Comparison of ENCODE assay signal across 27 cellular contexts in the genomic region with DNA sequence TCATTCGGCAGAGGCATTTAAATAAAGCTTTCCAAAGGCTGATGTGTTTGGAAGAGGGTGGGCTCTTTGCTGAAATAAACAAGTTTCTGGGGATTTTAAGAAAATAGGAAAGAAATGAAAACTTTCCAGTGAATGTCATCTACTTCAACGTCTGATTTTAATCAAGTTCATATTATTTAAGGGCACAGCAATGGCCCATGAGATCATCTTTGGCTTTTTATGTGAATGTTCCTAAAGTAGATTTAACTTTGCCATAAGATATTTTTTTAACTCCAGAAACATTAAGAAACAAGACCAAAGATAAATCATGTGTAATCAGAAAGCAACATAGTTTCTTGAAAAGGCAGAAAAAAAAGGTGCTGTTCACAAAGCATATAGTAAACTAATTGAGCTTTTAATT.
DNase-seq lines count a peak whose midpoint lies in the region; ATAC-seq and TF ChIP-seq lines count a peak whose summit lies in the region.
"Had no signal": no experiment of that assay in that cellular context is flagged by ENCODE, and none has a peak within 500 bp of the region (broad histone marks: within the 10 kb centered on the region; RNA-seq: fewer than 3 reads in every experiment).

No MANE protein-coding gene starts in this region.

- H3K4me2 ChIP-seq in GM23248 (ENCODE audit: unreplicated experiment) (no peak overlapping the region), trophoblast cell (ENCODE audit: low read length) (no peak overlapping the region)

- no peaks in the 10 kb centered on the region for H3K9me3 Mint-ChIP-seq in endodermal cell
- H3K9me3 Mint-ChIP-seq in activated CD8-positive, alpha-beta T cell treated with anti-CD3 and anti-CD28 coated beads, Interleukin-2, amount 10 ng/mL, durations not matched to agents 7 days and 5 days (ENCODE audit: insufficient read depth) = no peaks in the 10 kb centered on the region
- H3K9me3 Mint-ChIP-seq: CD14-positive monocyte; CD8-positive, alpha-beta memory T cell; H9 had no signal

- no peak for ATAC-seq in activated CD8-positive, alpha-beta T cell treated with anti-CD3 and anti-CD28 coated beads, Interleukin-2, amount 10 ng/mL, durations not matched to agents 7 days and 5 days
- ATAC-seq in HG03097 (IDR thresholded peaks at IDR 0.05; ENCODE audit: low FRiP score, unreplicated experiment) = no peak
- ATAC-seq: HepG2, PC-3, Right ventricle myocardium inferior had no signal

- no peak overlapping the region for H3K27ac ChIP-seq in GM23248
- no peak overlapping the region for H3K27ac ChIP-seq in endodermal cell (ENCODE audit: low read depth, low read length)
- H3K27ac ChIP-seq in trophoblast cell (ENCODE audit: low read depth, low read length) = no peak overlapping the region
- H3K27ac ChIP-seq: SJCRH30 had no signal

- no peak overlapping the region for H4K12ac ChIP-seq in trophoblast cell (ENCODE audit: low read depth, low read length)

- no peak overlapping the region for H3K18ac ChIP-seq in trophoblast cell (ENCODE audit: low read length)

- CTCF ChIA-PET in activated CD8-positive, alpha-beta T cell treated with anti-CD3 and anti-CD28 coated beads, Interleukin-2, amount 10 ng/mL, durations not matched to agents 7 days and 5 days (lab: Charles Lee) = interaction anchor here (8.8 kb wide), 1 partner anchor 83 kb away, joined by 124 read pairs; no protein-coding TSS in a partner anchor

- POLR2A ChIA-PET in activated CD8-positive, alpha-beta T cell treated with anti-CD3 and anti-CD28 coated beads, Interleukin-2, amount 10 ng/mL, durations not matched to agents 7 days and 5 days (lab: Charles Lee) = no interaction called here

- H3K27me3 ChIP-seq in GM23248 (replicated peaks; ENCODE audit: insufficient read depth) (no peaks in the 10 kb centered on the region), endodermal cell (ENCODE audit: control insufficient read depth, insufficient read depth, low read length, poor library complexity, severe bottlenecking) (no peaks in the 10 kb centered on the region), trophoblast cell (ENCODE audit: insufficient read depth, low read length) (no peaks in the 10 kb centered on the region)
- H3K27me3 ChIP-seq: BE2C had no signal

- H2BK120ac ChIP-seq in trophoblast cell (ENCODE audit: insufficient read depth, low read length, poor library complexity) = no peak overlapping the region

- DNase-seq in GM23248 (no peak), endodermal cell (no peak), fibroblast of the aortic adventitia (ENCODE audit: low read depth) (peak; percentile 10), trophoblast cell (no peak), NCI-H345 (lab: John Stamatoyannopoulos, UW) (no peak), GM03348 (ENCODE audit: low spot score) (no peak)
- no peak for DNase-seq in activated CD8-positive, alpha-beta T cell treated with anti-CD3 and anti-CD28 coated beads, Interleukin-2, amount 10 ng/mL, durations not matched to agents 7 days and 5 days
- DNase-seq: 8988T; ACHN; BE2C; CD8-positive, alpha-beta memory T cell; DMS 273 treated with DMSO at 0.1 percent for 48 hours; DMS79 treated with DMSO at 0.1 percent for 48 hours; GF-D8; H9; Karpas-422; NCI-H1436; NCI-H446; NCI-H524 treated with DMSO at 0.1 percent for 48 hours; NCI-H82; NK-92 treated with Interleukin-12 subunit alpha and Interleukin-12 subunit beta, amount 100 ng/mL, for 24 hours; PC-3 had no signal

- no peaks in the 10 kb centered on the region for H3K27me3 Mint-ChIP-seq in endodermal cell (ENCODE audit: insufficient read depth)
- peaks cover 9% of the 10 kb centered on the region for H3K27me3 Mint-ChIP-seq in activated CD8-positive, alpha-beta T cell treated with anti-CD3 and anti-CD28 coated beads, Interleukin-2, amount 10 ng/mL, durations not matched to agents 7 days and 5 days (ENCODE audit: low read depth)

- no peak overlapping the region for H3K23ac ChIP-seq in trophoblast cell (ENCODE audit: low read length)

- no peak overlapping the region for H4K91ac ChIP-seq in trophoblast cell (ENCODE audit: low read depth, low read length)

- no peaks in the 10 kb centered on the region for H3K36me3 Mint-ChIP-seq in endodermal cell (ENCODE audit: low read depth)
- H3K36me3 Mint-ChIP-seq in activated CD8-positive, alpha-beta T cell treated with anti-CD3 and anti-CD28 coated beads, Interleukin-2, amount 10 ng/mL, durations not matched to agents 7 days and 5 days (ENCODE audit: low read depth) = no peaks in the 10 kb centered on the region
- H3K36me3 Mint-ChIP-seq: CD14-positive monocyte; CD8-positive, alpha-beta memory T cell had no signal

- no peak for TF ChIP-seq CTCF in endodermal cell (conservative IDR thresholded peaks at IDR 0.05)
- no peak for TF ChIP-seq CTCF in fibroblast of the aortic adventitia (IDR thresholded peaks at IDR 0.05; ENCODE audit: insufficient read depth, low read length)

- peaks cover 10% of the 10 kb centered on the region for H3K79me1 ChIP-seq in trophoblast cell (ENCODE audit: low read length)

- in situ Hi-C loops in GM23248 (cut with MboI) = no loop called here

- H3K9ac ChIP-seq in GM23248 = no peak overlapping the region
- H3K9ac ChIP-seq in endodermal cell (ENCODE audit: extremely low read depth, low read length, poor library complexity, severe bottlenecking) = no peak overlapping the region
- H3K9ac ChIP-seq in trophoblast cell (ENCODE audit: low read length) = no peak overlapping the region

- H3K27ac Mint-ChIP-seq in endodermal cell = peak overlapping the region; percentile 76
- H3K27ac Mint-ChIP-seq in activated CD8-positive, alpha-beta T cell treated with anti-CD3 and anti-CD28 coated beads, Interleukin-2, amount 10 ng/mL, durations not matched to agents 7 days and 5 days = no peak overlapping the region
- H3K27ac Mint-ChIP-seq: CD14-positive monocyte; CD8-positive, alpha-beta memory T cell had no signal

- no peaks in the 10 kb centered on the region for H3K9me3 ChIP-seq in GM23248 (ENCODE audit: low read depth)
- H3K9me3 ChIP-seq in endodermal cell (ENCODE audit: control insufficient read depth, low read length) = no peaks in the 10 kb centered on the region
- no peaks in the 10 kb centered on the region for H3K9me3 ChIP-seq in trophoblast cell (ENCODE audit: insufficient read depth, low read depth, low read length)
- H3K9me3 ChIP-seq: BE2C, SJCRH30 had no signal

- WGBS in GM23248 (ENCODE audit: low coverage in 1 of 2, low lambda C conversion rate in 2 of 2, missing lambda C conversion rate in 2 of 2), 2 experiments = 5% methylated on average over 2 of the region's 2 CpGs
- WGBS in endodermal cell (ENCODE audit: insufficient coverage in 1 of 2, insufficient read length in 1 of 2), 2 experiments = 57 to 61% methylated on average over 1 to 2 of the region's 2 CpGs
- no CpG with 5 or more reads among the region's 2 CpGs for WGBS in trophoblast cell (ENCODE audit: extremely low coverage, insufficient coverage, insufficient read length)

- no peak overlapping the region for H3K4ac ChIP-seq in trophoblast cell (ENCODE audit: low read depth, low read length)

- H3K14ac ChIP-seq in trophoblast cell (ENCODE audit: low read length) = peak overlapping the region; percentile 48

- H3K4me1 Mint-ChIP-seq in endodermal cell = peaks cover 46% of the 10 kb centered on the region
- H3K4me1 Mint-ChIP-seq in activated CD8-positive, alpha-beta T cell treated with anti-CD3 and anti-CD28 coated beads, Interleukin-2, amount 10 ng/mL, durations not matched to agents 7 days and 5 days (ENCODE audit: low read depth) = no peaks in the 10 kb centered on the region
- H3K4me1 Mint-ChIP-seq: CD14-positive monocyte; CD8-positive, alpha-beta memory T cell had no signal

- no peaks in the 10 kb centered on the region for H3F3A ChIP-seq in GM23248 (ENCODE audit: insufficient read depth)

- H3K4me3 ChIP-seq in GM23248 (no peak overlapping the region), endodermal cell (ENCODE audit: low read length) (no peak overlapping the region), fibroblast of the aortic adventitia (ENCODE audit: low read depth, low read length) (no peak overlapping the region), trophoblast cell (ENCODE audit: low read depth, low read length) (no peak overlapping the region)
- H3K4me3 ChIP-seq: SJCRH30 had no signal

- H2BK12ac ChIP-seq in trophoblast cell (ENCODE audit: low read length) = no peak overlapping the region

- peak overlapping the region; percentile 57 for H2BK5ac ChIP-seq in trophoblast cell (ENCODE audit: low read depth, low read length, poor library complexity)

- H3K79me2 ChIP-seq in GM23248 (ENCODE audit: insufficient read depth) (no peaks in the 10 kb centered on the region), trophoblast cell (ENCODE audit: control insufficient read depth, insufficient read depth, low read length, poor library complexity) (no peaks in the 10 kb centered on the region)

- H2AFZ ChIP-seq in GM23248 (peak overlapping the region; percentile 48; the same call in 1 of the 2 replicates), trophoblast cell (ENCODE audit: insufficient read depth, low read length, poor library complexity) (no peak overlapping the region)

- no peaks in the 10 kb centered on the region for H4K20me1 ChIP-seq in GM23248 (ENCODE audit: insufficient read depth)

- no peaks in the 10 kb centered on the region for H3K9me2 ChIP-seq in GM23248 (ENCODE audit: insufficient read depth)

- H2AK5ac ChIP-seq in trophoblast cell (ENCODE audit: low read length) = no peak overlapping the region

- no peaks in the 10 kb centered on the region for H3K4me1 ChIP-seq in GM23248 (ENCODE audit: insufficient read depth)
- H3K4me1 ChIP-seq in endodermal cell (ENCODE audit: control insufficient read depth, insufficient read depth, low read length) = peaks cover 27% of the 10 kb centered on the region
- H3K4me1 ChIP-seq in trophoblast cell (ENCODE audit: control insufficient read depth in 1 of 2, insufficient read depth in 2 of 2, low read length in 2 of 2) = peaks cover 2% of the 10 kb centered on the region in 2 experiments
- H3K4me1 ChIP-seq: BE2C, SJCRH30 had no signal

- peak overlapping the region; percentile 48 for H4K8ac ChIP-seq in trophoblast cell (ENCODE audit: low read depth, low read length)

- no peaks in the 10 kb centered on the region for H3K36me3 ChIP-seq in GM23248 (ENCODE audit: low read depth)
- no peaks in the 10 kb centered on the region for H3K36me3 ChIP-seq in endodermal cell (ENCODE audit: control insufficient read depth, insufficient read depth, low read length)
- H3K36me3 ChIP-seq in trophoblast cell (ENCODE audit: control insufficient read depth in 1 of 2, insufficient read depth in 2 of 2, low read length in 2 of 2) = no peaks in the 10 kb centered on the region
- H3K36me3 ChIP-seq: BE2C, SJCRH30 had no signal

- H3K4me3 Mint-ChIP-seq in endodermal cell = peak overlapping the region; percentile 12
- no peak overlapping the region for H3K4me3 Mint-ChIP-seq in activated CD8-positive, alpha-beta T cell treated with anti-CD3 and anti-CD28 coated beads, Interleukin-2, amount 10 ng/mL, durations not matched to agents 7 days and 5 days
- H3K4me3 Mint-ChIP-seq: CD14-positive monocyte; CD8-positive, alpha-beta memory T cell; H9 had no signal
